In the genomic region with DNA sequence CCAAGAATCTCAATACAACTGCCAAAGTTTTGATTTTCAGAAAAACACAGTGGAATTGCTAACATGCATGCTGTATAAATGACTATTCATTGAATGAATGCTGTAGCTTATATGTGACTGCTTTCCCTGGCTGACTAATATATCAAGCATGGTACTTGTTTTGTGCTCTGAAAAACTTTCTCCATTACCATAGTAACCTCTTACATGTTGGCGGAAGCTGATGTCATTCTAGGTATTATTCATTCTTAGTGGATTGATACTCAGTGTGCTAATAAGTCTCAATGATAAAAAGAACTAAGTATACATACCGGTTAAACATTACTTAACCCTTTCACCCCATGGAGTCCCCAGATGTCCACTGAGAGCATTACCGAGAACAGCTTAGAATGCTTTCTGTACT, we compare ENCODE assay signal across 11 cellular contexts.
A peak's percentile ranks its signal among the peaks of the same experiment; 100 is the strongest.
DNase-seq lines count a peak whose midpoint lies in the region; ATAC-seq and TF ChIP-seq lines count a peak whose summit lies in the region.
"Had no signal": no experiment of that assay in that cellular context is flagged by ENCODE, and none has a peak within 500 bp of the region (broad histone marks: within the 10 kb centered on the region; RNA-seq: fewer than 3 reads in every experiment).

No MANE protein-coding gene starts in this region.

- H2AFZ ChIP-seq in neuronal stem cell (ENCODE audit: low read length): peak overlapping the region; percentile 47

- POLR2A ChIA-PET in HEK293T (lab: Yijun Ruan, JAX): no interaction called here

- H3K27me3 ChIP-seq in brain microvascular endothelial cell (replicated peaks): no peaks in the 10 kb centered on the region
- H3K27me3 ChIP-seq in neuronal stem cell (ENCODE audit: control insufficient read depth in 3 of 3, insufficient read depth in 3 of 3, low read depth in 1 of 3, low read length in 3 of 3): no peaks in the 10 kb centered on the region

- no peak overlapping the region for H4K91ac ChIP-seq in neuronal stem cell (ENCODE audit: low read depth, low read length, poor library complexity)

- no peak overlapping the region for H3K4ac ChIP-seq in neuronal stem cell (ENCODE audit: low read length)

- in situ Hi-C loops in brain microvascular endothelial cell (cut with HindIII; ENCODE audit: low pct_ligation_motif_present, low sequenced_read_pairs): no loop called here

- H3K36me3 ChIP-seq in brain microvascular endothelial cell (replicated peaks) (no peaks in the 10 kb centered on the region), neuronal stem cell (replicated peaks in 1 of 2; ENCODE audit: control insufficient read depth in 2 of 2, insufficient read depth in 2 of 2, low read length in 2 of 2) (no peaks in the 10 kb centered on the region)

- no CpG with 5 or more reads among the region's 3 CpGs for WGBS in neuronal stem cell (ENCODE audit: extremely low coverage in 2 of 2, insufficient read length in 2 of 2, insufficient replicate concordance in 1 of 2), 2 donors

- H3K27ac ChIP-seq in brain microvascular endothelial cell: peak overlapping the region; percentile 85
- no peak overlapping the region for H3K27ac ChIP-seq in neuronal stem cell (replicated peaks; ENCODE audit: low read length)

- no peak overlapping the region for H2BK120ac ChIP-seq in neuronal stem cell (ENCODE audit: low read depth, low read length)

- H3K23ac ChIP-seq in neuronal stem cell (ENCODE audit: low read depth, low read length, poor library complexity): no peak overlapping the region

- H3K4me3 ChIP-seq in brain microvascular endothelial cell (ENCODE audit: low read depth, low read length) (no peak overlapping the region), neuronal stem cell (ENCODE audit: low read length in 2 of 2) (no peak overlapping the region)

- H3K4me1 ChIP-seq in neuronal stem cell (ENCODE audit: control insufficient read depth in 2 of 2, insufficient read depth in 1 of 2, low read depth in 1 of 2, low read length in 2 of 2): peaks cover 0 to 2% of the 10 kb centered on the region in 2 donors

- CTCF ChIA-PET in HEK293T (lab: Yijun Ruan, JAX): no interaction called here

- peak overlapping the region; percentile 11 for H3K4me2 ChIP-seq in neuronal stem cell (ENCODE audit: insufficient read depth, low read length, poor library complexity, severe bottlenecking)

- ATAC-seq in HG02981 (IDR thresholded peaks at IDR 0.05; ENCODE audit: unreplicated experiment): peak; percentile 53
- ATAC-seq in GM18873 (IDR thresholded peaks at IDR 0.05; ENCODE audit: low FRiP score, unreplicated experiment): no peak

- H3K18ac ChIP-seq in neuronal stem cell (ENCODE audit: low read length): no peak overlapping the region

- H2AK5ac ChIP-seq in neuronal stem cell (ENCODE audit: low read depth, low read length): no peak overlapping the region

- DNase-seq in ELR (ENCODE audit: low read depth) (peak; percentile 94), brain microvascular endothelial cell (peak; percentile 90), neuronal stem cell (ENCODE audit: low spot score) (no peak), HEK293T (ENCODE audit: extremely low spot score) (no peak), NCI-H146 treated with DMSO at 0.1 percent for 48 hours (lab: John Stamatoyannopoulos, UW; ENCODE audit: unreplicated experiment) (no peak)
- DNase-seq in activated CD4-positive, alpha-beta T cell treated with anti-CD3 and anti-CD28 coated beads for 48 hours: no peak
- DNase-seq: activated CD4-positive, alpha-beta memory T cell treated with anti-CD3 and anti-CD28 coated beads for 36 hours; GF-D8; KBM-7 had no signal

- H4K8ac ChIP-seq in neuronal stem cell (ENCODE audit: low read depth, low read length): no peak overlapping the region

- no peak overlapping the region for H3K9ac ChIP-seq in neuronal stem cell (ENCODE audit: low read depth, low read length, poor library complexity)

- H2BK15ac ChIP-seq in neuronal stem cell (ENCODE audit: low read length): no peak overlapping the region

- TF ChIP-seq CTCF in brain microvascular endothelial cell (IDR thresholded peaks at IDR 0.05; ENCODE audit: low read depth, low read length, missing control alignments): no peak

- no peak overlapping the region for H2BK12ac ChIP-seq in neuronal stem cell (ENCODE audit: low read length)

- H3K79me1 ChIP-seq in neuronal stem cell (ENCODE audit: low read depth, low read length): no peaks in the 10 kb centered on the region

- H3K14ac ChIP-seq in neuronal stem cell (ENCODE audit: low read length): no peak overlapping the region

- no peak overlapping the region for H2BK5ac ChIP-seq in neuronal stem cell (ENCODE audit: low read length)

- no peaks in the 10 kb centered on the region for H3K9me3 ChIP-seq in neuronal stem cell (replicated peaks in 1 of 2; ENCODE audit: control insufficient read depth in 2 of 2, insufficient read depth in 1 of 2, low read depth in 1 of 2, low read length in 2 of 2)

TF ChIP-seq in HEK293T, 16 proteins besides CTCF, POLR2A, EP300 and RAD21:
- TF ChIP-seq ARNT (IDR thresholded peaks at IDR 0.05): no peak
- TF ChIP-seq LEF1 (IDR thresholded peaks at IDR 0.05; ENCODE audit: borderline replicate concordance): no peak

Comparison
In these comparisons a context has a peak if more than half of its experiments do, and no peak if none do; other contexts are left out.
1. DNase-seq: peak in ELR (single experiment) and brain microvascular endothelial cell (single experiment); none in neuronal stem cell (single experiment), HEK293T (single experiment), NCI-H146 treated with DMSO at 0.1 percent for 48 hours (single experiment) and activated CD4-positive, alpha-beta T cell treated with anti-CD3 and anti-CD28 coated beads for 48 hours (single experiment).